Comparison of ENCODE assay signal across 9 cellular contexts in the genomic region with DNA sequence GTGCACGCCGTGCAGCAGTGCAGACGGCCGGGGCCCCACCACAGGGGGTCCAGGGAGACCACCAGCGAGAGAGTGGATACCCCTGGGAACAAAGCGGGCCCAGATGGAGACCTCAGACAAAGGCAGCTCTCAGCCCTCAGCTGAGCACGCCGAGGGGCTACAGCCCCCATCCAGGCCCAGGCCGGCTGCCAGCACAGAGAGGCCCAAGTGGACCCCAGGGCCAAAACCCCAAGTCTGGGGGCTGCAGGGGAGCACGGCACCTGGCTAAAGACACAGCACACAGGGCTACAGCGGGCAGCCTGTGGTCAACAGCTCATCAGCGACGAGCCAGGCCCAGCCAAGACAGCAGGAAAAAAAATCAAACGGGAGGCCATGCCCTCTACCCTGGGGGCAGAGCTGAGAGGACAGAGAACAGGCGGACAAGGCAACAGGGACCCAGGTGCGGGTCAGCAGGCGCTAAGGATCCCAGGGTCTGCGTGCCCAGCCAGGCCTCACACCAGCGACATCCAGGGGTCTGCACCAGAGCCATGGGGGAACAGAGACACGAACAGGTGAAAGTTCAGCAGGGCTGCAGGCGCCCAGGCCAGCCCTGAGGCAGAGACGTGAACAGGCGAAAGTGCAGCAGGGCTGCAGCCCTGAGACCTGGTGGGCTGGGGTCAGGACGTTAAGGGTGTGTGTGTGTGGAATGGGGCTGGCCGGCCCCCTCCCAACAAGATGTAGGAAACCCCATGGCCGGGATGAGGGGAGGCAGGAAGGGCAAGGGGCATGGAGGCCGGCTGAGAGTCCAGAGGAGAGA. TPM values are rescaled to one million over a fixed set of nuclear protein-coding genes. Genes with fewer than 3 reads are reported as not detected.
DNase-seq lines count a peak whose midpoint lies in the region.
"Had no signal": no experiment of that assay in that cellular context is flagged by ENCODE, and none has a peak within 500 bp of the region (broad histone marks: within the 10 kb centered on the region; RNA-seq: fewer than 3 reads in every experiment).

No MANE protein-coding gene starts in this region.

- H3K4me1 ChIP-seq in skeletal muscle satellite cell (ENCODE audit: control insufficient read depth, insufficient read depth, low read length) = peaks cover 58% of the 10 kb centered on the region

- peak; percentile 66 for DNase-seq in H7
- DNase-seq in activated T-helper 2 cell treated with anti-CD3 and anti-CD28 coated beads, Interferon-gamma antibody, Interleukin-2, Interleukin-4, amounts not matched to agents 10 μg/mL and 5 μg/mL and 100 μg/mL, durations not matched to agents 14 hours and 24 hours and 36 hours (ENCODE audit: low spot score) = no peak
- no peak for DNase-seq in immature natural killer cell
- no peak for DNase-seq in nucleus accumbens (lab: John Stamatoyannopoulos, UW)
- no peak for DNase-seq in ACHN
- DNase-seq in OCI-M1 (lab: John Stamatoyannopoulos, UW) = no peak
- DNase-seq in DMS79 (lab: John Stamatoyannopoulos, UW) = no peak
- DNase-seq: foreskin fibroblast had no signal

- intact Hi-C loops in activated T-helper 2 cell treated with anti-CD3 and anti-CD28 coated beads, Interferon-gamma antibody, Interleukin-2, Interleukin-4, amounts not matched to agents 10 μg/mL and 5 μg/mL and 100 μg/mL, durations not matched to agents 14 hours and 24 hours and 36 hours (cut with micrococcal nuclease) = no loop called here

- in situ Hi-C loops in ACHN (cut with HindIII; ENCODE audit: low pct_ligation_motif_present, low pct_unique_long_range_greater_than_20kb, low sequenced_read_pairs) = no loop called here

- peak overlapping the region; percentile 48 for H3K4me2 ChIP-seq in skeletal muscle satellite cell (ENCODE audit: low read length)

- peaks cover 14% of the 10 kb centered on the region for H3K36me3 Mint-ChIP-seq in activated T-helper 2 cell treated with anti-CD3 and anti-CD28 coated beads, Interferon-gamma antibody, Interleukin-2, Interleukin-4, amounts not matched to agents 10 μg/mL and 5 μg/mL and 100 μg/mL, durations not matched to agents 14 hours and 24 hours and 36 hours (ENCODE audit: low read depth)
- peaks cover 8 to 21% (median 10%) of the 10 kb centered on the region in 3 donors for H3K36me3 Mint-ChIP-seq in immature natural killer cell

- peaks cover 13% of the 10 kb centered on the region for H3K9me3 Mint-ChIP-seq in activated T-helper 2 cell treated with anti-CD3 and anti-CD28 coated beads, Interferon-gamma antibody, Interleukin-2, Interleukin-4, amounts not matched to agents 10 μg/mL and 5 μg/mL and 100 μg/mL, durations not matched to agents 14 hours and 24 hours and 36 hours
- peaks cover 0 to 10% (median 4%) of the 10 kb centered on the region in 6 donors for H3K9me3 Mint-ChIP-seq in immature natural killer cell

- no peaks in the 10 kb centered on the region for H3K27me3 Mint-ChIP-seq in activated T-helper 2 cell treated with anti-CD3 and anti-CD28 coated beads, Interferon-gamma antibody, Interleukin-2, Interleukin-4, amounts not matched to agents 10 μg/mL and 5 μg/mL and 100 μg/mL, durations not matched to agents 14 hours and 24 hours and 36 hours (ENCODE audit: low read depth)
- peaks cover 22 to 61% (median 40%) of the 10 kb centered on the region in 3 donors for H3K27me3 Mint-ChIP-seq in immature natural killer cell (ENCODE audit: low read depth in 3 of 3)

- peak overlapping the region; percentile 56 for H3K9ac ChIP-seq in skeletal muscle satellite cell (ENCODE audit: low read depth, low read length)

- no peak overlapping the region for H3K4me3 Mint-ChIP-seq in activated T-helper 2 cell treated with anti-CD3 and anti-CD28 coated beads, Interferon-gamma antibody, Interleukin-2, Interleukin-4, amounts not matched to agents 10 μg/mL and 5 μg/mL and 100 μg/mL, durations not matched to agents 14 hours and 24 hours and 36 hours (ENCODE audit: low read depth)
- peak overlapping the region; percentile 60 to 79 (median 66) for H3K4me3 Mint-ChIP-seq in immature natural killer cell

- no peaks in the 10 kb centered on the region for H3K9me3 ChIP-seq in skeletal muscle satellite cell (replicated peaks; ENCODE audit: low read length)

- H3K4me3 ChIP-seq in H7 (ENCODE audit: insufficient read depth, low read depth, low read length) = no peak overlapping the region
- peak overlapping the region; percentile 35 for H3K4me3 ChIP-seq in skeletal muscle satellite cell (ENCODE audit: low read length)

- H3K4me1 Mint-ChIP-seq in activated T-helper 2 cell treated with anti-CD3 and anti-CD28 coated beads, Interferon-gamma antibody, Interleukin-2, Interleukin-4, amounts not matched to agents 10 μg/mL and 5 μg/mL and 100 μg/mL, durations not matched to agents 14 hours and 24 hours and 36 hours (ENCODE audit: low read depth) = peaks cover 1% of the 10 kb centered on the region
- peaks cover 80 to 84% of the 10 kb centered on the region in 2 donors for H3K4me1 Mint-ChIP-seq in immature natural killer cell

- peak overlapping the region; percentile 4 for H3K27ac Mint-ChIP-seq in activated T-helper 2 cell treated with anti-CD3 and anti-CD28 coated beads, Interferon-gamma antibody, Interleukin-2, Interleukin-4, amounts not matched to agents 10 μg/mL and 5 μg/mL and 100 μg/mL, durations not matched to agents 14 hours and 24 hours and 36 hours
- peak overlapping the region; percentile 82 to 96 (median 91) for H3K27ac Mint-ChIP-seq in immature natural killer cell

- H3K36me3 ChIP-seq in H7 (replicated peaks; ENCODE audit: control insufficient read depth, insufficient read depth, low read length) (no peaks in the 10 kb centered on the region), skeletal muscle satellite cell (ENCODE audit: insufficient read depth, low read length) (no peaks in the 10 kb centered on the region)

- H3K27me3 ChIP-seq in H7 (ENCODE audit: control insufficient read depth, insufficient read depth, low read length) (no peaks in the 10 kb centered on the region), skeletal muscle satellite cell (ENCODE audit: control insufficient read depth, insufficient read depth, low read length) (no peaks in the 10 kb centered on the region)

RNA-seq across cellular contexts. Expression of a gene that starts 34.3 kb away (rescaled TPM):
- total RNA-seq in H7 (2014; rRNA removed; shearing (Covaris generic)) = 15.3 and 16.5 TPM in 2 replicates
- 13.7 and 13.9 TPM in 2 replicates for total RNA-seq in activated T-helper 2 cell treated with anti-CD3 and anti-CD28 coated beads, Interferon-gamma antibody, Interleukin-2, Interleukin-4, amounts not matched to agents 10 μg/mL and 5 μg/mL and 100 μg/mL, durations not matched to agents 14 hours and 24 hours and 36 hours
- polyA plus RNA-seq in immature natural killer cell = 100 to 1,000 TPM in 1 of 3 donors, 10 to 100 TPM in 2; 37.4 to 153 (median 64.8) TPM
- total RNA-seq in skeletal muscle satellite cell (2012; rRNA removed) = 33.2 and 35.2 TPM in 2 replicates
